1 cellular context compared by ENCODE assay signal in genomic region chr12:55927588-55928502, GRCh38.
TF ChIP-seq lines count a peak whose summit lies in the region.

TSS of gene PYM1 (minus strand) at chr12:55927894. CDS start at chr12:55927761, 133 bp downstream.

TF ChIP-seq in K562, 482 proteins besides CTCF, POLR2A, EP300 and RAD21 (continued from another document and continues in another):
- TF ChIP-seq SFPQ (IDR thresholded peaks at IDR 0.05; ENCODE audit: low read depth, low read length), result no peak
- TF ChIP-seq ATF7 (IDR thresholded peaks at IDR 0.05), result peak; percentile 33
- TF ChIP-seq RHOXF2B (CRISPR knock-in tag; conservative IDR thresholded peaks at IDR 0.05), result no peak
- no peak for TF ChIP-seq CC2D1A (IDR thresholded peaks at IDR 0.05)
- no peak for TF ChIP-seq HES1 (IDR thresholded peaks at IDR 0.05; ENCODE audit: low read depth)
- TF ChIP-seq POU5F1 (IDR thresholded peaks at IDR 0.05; ENCODE audit: borderline replicate concordance, low read depth, low read length, partially characterized antibody), result no peak
- TF ChIP-seq TCF3 (CRISPR knock-in tag; IDR thresholded peaks at IDR 0.05), result no peak
- TF ChIP-seq PHTF2 (CRISPR knock-in tag; IDR thresholded peaks at IDR 0.05), result no peak
- no peak for TF ChIP-seq RREB1 (CRISPR knock-in tag; IDR thresholded peaks at IDR 0.05)
- TF ChIP-seq ZNF395 (CRISPR knock-in tag; IDR thresholded peaks at IDR 0.05), result 0 out of 2 replicates have a peak, but pooled peaks have one; percentile 6
- TF ChIP-seq SMARCC2 (IDR thresholded peaks at IDR 0.05; ENCODE audit: low read depth), result no peak
- TF ChIP-seq FIP1L1 (IDR thresholded peaks at IDR 0.05; ENCODE audit: low read depth, low read length, poor library complexity, severe bottlenecking), result no peak
- no peak for TF ChIP-seq ZNF764 (CRISPR knock-in tag; IDR thresholded peaks at IDR 0.05; ENCODE audit: low read depth)
- TF ChIP-seq ZNF274 (IDR thresholded peaks at IDR 0.05; ENCODE audit: borderline replicate concordance, low read depth, low read length), result no peak
- no peak for TF ChIP-seq RERE (CRISPR knock-in tag; IDR thresholded peaks at IDR 0.05; ENCODE audit: borderline replicate concordance)
- TF ChIP-seq HCFC1 (IDR thresholded peaks at IDR 0.05; ENCODE audit: low read depth, low read length), result no peak
- TF ChIP-seq ZHX1 (conservative IDR thresholded peaks at IDR 0.05; ENCODE audit: low read length), result no peak
- peak; percentile 42; the same call in 1 of the 2 replicates for TF ChIP-seq THAP12 (CRISPR knock-in tag; IDR thresholded peaks at IDR 0.05)
- TF ChIP-seq MTA2 (IDR thresholded peaks at IDR 0.05; ENCODE audit: low read depth), result no peak
- TF ChIP-seq ZNF830 (CRISPR knock-in tag; IDR thresholded peaks at IDR 0.05), result 0 out of 2 replicates have a peak, but pooled peaks have one; percentile 33
- TF ChIP-seq TCFL5 (CRISPR knock-in tag; conservative IDR thresholded peaks at IDR 0.05), result no peak
- no peak for TF ChIP-seq MEF2A (IDR thresholded peaks at IDR 0.05; ENCODE audit: control insufficient read depth, low read depth, low read length)
- no peak for TF ChIP-seq ZSCAN32 (CRISPR knock-in tag; IDR thresholded peaks at IDR 0.05)
- TF ChIP-seq HDAC1 (IDR thresholded peaks at IDR 0.05), result peak in 1 of 2 experiments; percentile 8; a peak in 1 of 4 replicates
- no peak for TF ChIP-seq CBX2 (IDR thresholded peaks at IDR 0.05; ENCODE audit: insufficient read depth, low read length, poor library complexity, severe bottlenecking)
- no peak for TF ChIP-seq MIER1 (IDR thresholded peaks at IDR 0.05; ENCODE audit: low read depth)
- no peak for TF ChIP-seq CREB3 (tag; conservative IDR thresholded peaks at IDR 0.05; ENCODE audit: low read depth)
- TF ChIP-seq BCL6 (CRISPR knock-in tag; IDR thresholded peaks at IDR 0.05), result no peak
- TF ChIP-seq ZNF76 (CRISPR knock-in tag; IDR thresholded peaks at IDR 0.05; ENCODE audit: borderline replicate concordance), result no peak
- no peak for TF ChIP-seq CREB3L1 (IDR thresholded peaks at IDR 0.05; ENCODE audit: borderline replicate concordance, low read depth)
